In genomic region chr7:132343196-132343595, GRCh38 we compare ENCODE assay signal across 29 cellular contexts.
DNase-seq lines count a peak whose midpoint lies in the region; ATAC-seq and TF ChIP-seq lines count a peak whose summit lies in the region.
"Had no signal": no experiment of that assay in that cellular context is flagged by ENCODE, and none has a peak within 500 bp of the region (broad histone marks: within the 10 kb centered on the region; RNA-seq: fewer than 3 reads in every experiment).

No MANE protein-coding gene starts in this region.

- ATAC-seq in Right ventricle myocardium superior (ENCODE audit: poor library complexity) (peak; percentile 81), left lobe of liver (peak; percentile 66), aorta (ENCODE audit: low FRiP score) (peak; percentile 82), GM21786 (IDR thresholded peaks at IDR 0.05; ENCODE audit: unreplicated experiment) (no peak)
- ATAC-seq: activated CD8-positive, alpha-beta T cell treated with anti-CD3 and anti-CD28 coated beads, Interleukin-2, amount 10 ng/mL, durations not matched to agents 7 days and 5 days; foreskin keratinocyte; stimulated activated naive CD8-positive, alpha-beta T cell treated with anti-CD3 and anti-CD28 coated beads, Interleukin-15, Interleukin-2, amounts not matched to agents 100 U/mL and 50 U/mL, for 24 hours had no signal

- H3K27me3 ChIP-seq in aorta (ENCODE audit: control insufficient read depth in 1 of 2, insufficient read depth in 2 of 2, low read length in 1 of 2) = no peaks in the 10 kb centered on the region
- H3K27me3 ChIP-seq: foreskin keratinocyte, hepatocyte, SJSA1 had no signal

- H3K4me3 ChIP-seq in fibroblast of mammary gland (ENCODE audit: control insufficient read depth, low read depth, low read length) (no peak overlapping the region), aorta (ENCODE audit: low read length in 2 of 2) (no peak overlapping the region)
- H3K4me3 ChIP-seq: hepatocyte, MG63, SJSA1 had no signal

- DNase-seq in Right ventricle myocardium superior (no peak), cardiac septum (ENCODE audit: low spot score) (no peak), fibroblast of mammary gland (ENCODE audit: low read depth) (peak; percentile 30), left lobe of liver (ENCODE audit: low spot score) (no peak), aorta (no peak), NCI-H82 (lab: John Stamatoyannopoulos, UW) (no peak), pons (ENCODE audit: low spot score) (no peak)
- DNase-seq: activated CD4-positive, alpha-beta T cell treated with anti-CD3 and anti-CD28 coated beads for 4 hours; activated CD8-positive, alpha-beta T cell treated with anti-CD3 and anti-CD28 coated beads, Interleukin-2, amount 10 ng/mL, durations not matched to agents 7 days and 5 days; amniotic stem cell; CD8-positive, alpha-beta memory T cell; effector CD4-positive, alpha-beta T cell; foreskin keratinocyte; HFFc6; KBM-7; kidney glomerular epithelial cell; MG63; NCI-H1105 treated with DMSO at 0.1 percent for 48 hours; NCI-H187 treated with DMSO at 0.1 percent for 48 hours; NCI-H524 treated with DMSO at 0.1 percent for 48 hours; nephron progenitor cell; retina; stimulated activated CD4-positive, alpha-beta T cell treated with anti-CD3 and anti-CD28 coated beads, Interleukin-2, amount 100 ng/mL, for 24 hours; stimulated activated naive CD8-positive, alpha-beta T cell treated with anti-CD3 and anti-CD28 coated beads, Interleukin-15, Interleukin-2, amounts not matched to agents 100 U/mL and 50 U/mL, for 24 hours; T1000; WERI-Rb-1 had no signal

- H3K9me3 ChIP-seq in aorta (ENCODE audit: control insufficient read depth, low read length) = no peaks in the 10 kb centered on the region
- H3K9me3 ChIP-seq: MG63, SJSA1 had no signal

- WGBS in aorta, 2 donors = 90 to 91% methylated on average over 1 of the region's 1 CpG

- intact Hi-C loops in Right ventricle myocardium superior (cut with DNase I) = no loop called here
- intact Hi-C loops in cardiac septum (cut with DNase I) = no loop called here
- intact Hi-C loops in aorta (cut with DNase I) = no loop called here

- TF ChIP-seq CTCF in fibroblast of mammary gland (conservative IDR thresholded peaks at IDR 0.05; ENCODE audit: control insufficient read depth, insufficient read depth, low read depth, low read length) = no peak

- H3K27ac ChIP-seq in aorta (ENCODE audit: low read depth in 1 of 2, low read length in 2 of 2) = no peak overlapping the region
- H3K27ac ChIP-seq: foreskin keratinocyte, hepatocyte, SJSA1, WERI-Rb-1 had no signal

- H3K36me3 ChIP-seq in aorta (ENCODE audit: control insufficient read depth in 1 of 2, insufficient read depth in 2 of 2, low read length in 1 of 2) = no peaks in the 10 kb centered on the region
- H3K36me3 ChIP-seq: MG63, SJSA1, WERI-Rb-1 had no signal

- H3K4me1 ChIP-seq in aorta (ENCODE audit: control insufficient read depth in 1 of 2, insufficient read depth in 2 of 2, low read length in 2 of 2) = no peaks in the 10 kb centered on the region
- H3K4me1 ChIP-seq: foreskin keratinocyte, SJSA1 had no signal
